In genomic region chr11:73982990-73983763, GRCh38 we compare ENCODE assay signal across 1 cellular context.
A peak's percentile ranks its signal among the peaks of the same experiment; 100 is the strongest.
TF ChIP-seq lines count a peak whose summit lies in the region.

No MANE protein-coding gene starts in this region.

TF ChIP-seq in HepG2, 621 proteins besides CTCF, POLR2A, EP300 and RAD21 (continued from another document and continues in another):
- peak; percentile 94 for TF ChIP-seq ZNF18 (CRISPR knock-in tag; IDR thresholded peaks at IDR 0.05; ENCODE audit: insufficient replicate concordance)
- no peak for TF ChIP-seq PBX2 (CRISPR knock-in tag; IDR thresholded peaks at IDR 0.05)
- TF ChIP-seq ZNF691 (CRISPR knock-in tag; IDR thresholded peaks at IDR 0.05; ENCODE audit: borderline replicate concordance, low read depth), result peak; percentile 62
- no peak for TF ChIP-seq HMG20A (CRISPR knock-in tag; IDR thresholded peaks at IDR 0.05; ENCODE audit: borderline replicate concordance)
- TF ChIP-seq MIER3 (CRISPR knock-in tag; IDR thresholded peaks at IDR 0.05; ENCODE audit: borderline replicate concordance), result no peak
- peak; percentile 67; the same call in 1 of the 2 replicates for TF ChIP-seq REPIN1 (CRISPR knock-in tag; IDR thresholded peaks at IDR 0.05; ENCODE audit: borderline replicate concordance, low read depth)
- peak; percentile 81; the same call in 1 of the 2 replicates for TF ChIP-seq RNF219 (CRISPR knock-in tag; IDR thresholded peaks at IDR 0.05)
- peak; percentile 63; the same call in 1 of the 2 replicates for TF ChIP-seq ZNF792 (CRISPR knock-in tag; IDR thresholded peaks at IDR 0.05)
- TF ChIP-seq LRRFIP1 (CRISPR knock-in tag; conservative IDR thresholded peaks at IDR 0.05), result 0 out of 2 replicates have a peak, but pooled peaks have one; percentile 40
- peak; percentile 45 for TF ChIP-seq PAXIP1 (CRISPR knock-in tag; conservative IDR thresholded peaks at IDR 0.05)
- no peak for TF ChIP-seq STAG1 (CRISPR knock-in tag; IDR thresholded peaks at IDR 0.05)
- TF ChIP-seq KLF6 (CRISPR knock-in tag; IDR thresholded peaks at IDR 0.05), result peak; percentile 84; the same call in 1 of the 2 replicates
- TF ChIP-seq ZNF562 (CRISPR knock-in tag; IDR thresholded peaks at IDR 0.05; ENCODE audit: borderline replicate concordance), result 0 out of 2 replicates have a peak, but pooled peaks have one; percentile 5
- no peak for TF ChIP-seq GLMP (CRISPR knock-in tag; IDR thresholded peaks at IDR 0.05; ENCODE audit: borderline replicate concordance)
- TF ChIP-seq ZNF619 (CRISPR knock-in tag; IDR thresholded peaks at IDR 0.05), result peak; percentile 76; the same call in 1 of the 2 replicates
- peak; percentile 42; the same call in 1 of the 2 replicates for TF ChIP-seq THRA (CRISPR knock-in tag; IDR thresholded peaks at IDR 0.05; ENCODE audit: borderline replicate concordance)
- peak; percentile 93 for TF ChIP-seq SAP130 (CRISPR knock-in tag; IDR thresholded peaks at IDR 0.05; ENCODE audit: low read depth)
- TF ChIP-seq ZNF431 (CRISPR knock-in tag; IDR thresholded peaks at IDR 0.05; ENCODE audit: borderline replicate concordance, low read depth), result peak; percentile 66
- peak; percentile 87; the same call in 1 of the 2 replicates for TF ChIP-seq ZNF878 (CRISPR knock-in tag; IDR thresholded peaks at IDR 0.05)
- TF ChIP-seq NFKBIZ (CRISPR knock-in tag; IDR thresholded peaks at IDR 0.05), result peak; percentile 23; the same call in 1 of the 2 replicates
- peak; percentile 95 for TF ChIP-seq BORCS8-MEF2B (CRISPR knock-in tag; IDR thresholded peaks at IDR 0.05)
- peak; percentile 80; the same call in 1 of the 2 replicates for TF ChIP-seq ZNF333 (CRISPR knock-in tag; IDR thresholded peaks at IDR 0.05; ENCODE audit: borderline replicate concordance)
- TF ChIP-seq KLF9 (CRISPR knock-in tag; IDR thresholded peaks at IDR 0.05; ENCODE audit: low read depth), result no peak
- no peak for TF ChIP-seq HMGA1 (CRISPR knock-in tag; conservative IDR thresholded peaks at IDR 0.05)
- no peak; the same call in 1 of the 2 replicates for TF ChIP-seq MLX (CRISPR knock-in tag; IDR thresholded peaks at IDR 0.05)
- TF ChIP-seq ARHGAP35 (CRISPR knock-in tag; IDR thresholded peaks at IDR 0.05; ENCODE audit: borderline replicate concordance), result peak; percentile 63; the same call in 1 of the 2 replicates
- TF ChIP-seq ZFP62 (CRISPR knock-in tag; IDR thresholded peaks at IDR 0.05), result no peak
- TF ChIP-seq TFDP2 (CRISPR knock-in tag; IDR thresholded peaks at IDR 0.05), result peak; percentile 98
- no peak for TF ChIP-seq EZH2 (conservative IDR thresholded peaks at IDR 0.05; ENCODE audit: low read depth, low read length)
- peak; percentile 92; the same call in 1 of the 2 replicates for TF ChIP-seq ZNF33B (CRISPR knock-in tag; IDR thresholded peaks at IDR 0.05)
- peak; percentile 72 for TF ChIP-seq MED1 (CRISPR knock-in tag; IDR thresholded peaks at IDR 0.05)
- peak; percentile 86 for TF ChIP-seq ZGPAT (CRISPR knock-in tag; IDR thresholded peaks at IDR 0.05)
- 0 out of 2 replicates have a peak, but pooled peaks have one; percentile 40 for TF ChIP-seq PPARG (CRISPR knock-in tag; conservative IDR thresholded peaks at IDR 0.05)
- peak; percentile 70; the same call in 1 of the 2 replicates for TF ChIP-seq GFI1 (CRISPR knock-in tag; IDR thresholded peaks at IDR 0.05; ENCODE audit: borderline replicate concordance)
- TF ChIP-seq ZNF747 (CRISPR knock-in tag; IDR thresholded peaks at IDR 0.05; ENCODE audit: borderline replicate concordance), result peak; percentile 76; the same call in 1 of the 2 replicates
- peak; percentile 95 for TF ChIP-seq HOXA3 (CRISPR knock-in tag; IDR thresholded peaks at IDR 0.05)
